ENCODE assay signal across 7 cellular contexts in the genomic region with DNA sequence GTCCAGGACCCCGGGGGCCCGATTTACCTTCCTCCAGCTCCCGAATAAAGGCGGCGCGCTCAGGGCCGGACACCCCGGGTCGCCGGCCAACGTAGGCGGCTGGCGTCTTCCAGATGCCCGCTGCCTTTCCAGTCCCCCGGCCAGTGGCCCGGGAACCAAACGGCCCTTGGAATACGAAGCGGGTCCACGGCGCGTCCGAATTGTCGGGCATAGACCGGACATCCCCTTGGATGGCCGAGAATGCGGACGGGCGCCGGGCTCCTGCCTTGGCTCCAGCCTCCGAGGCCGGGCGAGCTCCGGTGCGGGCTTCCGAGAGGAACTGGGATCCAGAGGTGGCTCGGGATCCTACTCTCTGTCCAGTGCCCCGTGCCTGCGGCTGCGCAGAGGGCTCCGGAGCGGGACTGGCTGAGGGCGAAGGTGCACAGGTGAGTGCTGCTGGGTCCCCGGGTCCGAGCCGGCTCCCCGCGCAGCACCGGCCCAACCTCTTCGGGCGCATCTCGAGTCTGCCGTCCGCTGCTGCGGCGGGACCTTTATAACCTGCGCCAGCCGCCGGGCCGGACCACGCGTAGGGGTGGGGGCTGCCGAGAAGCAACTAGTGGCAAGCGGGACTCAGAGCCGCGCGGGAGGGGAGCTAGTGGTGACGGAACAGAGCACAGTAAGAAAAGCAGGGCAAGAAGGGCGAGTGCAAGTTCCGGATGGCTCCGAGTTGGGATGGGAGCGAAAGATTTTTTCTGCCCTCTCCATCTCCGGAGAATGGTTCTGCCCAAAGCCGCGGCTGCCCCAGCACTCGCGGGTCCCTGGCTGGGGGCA. TPM values are rescaled to one million over a fixed set of nuclear protein-coding genes. Genes with fewer than 3 reads are reported as not detected.
DNase-seq lines count a peak whose midpoint lies in the region; ATAC-seq and TF ChIP-seq lines count a peak whose summit lies in the region.

A gene with protein sequence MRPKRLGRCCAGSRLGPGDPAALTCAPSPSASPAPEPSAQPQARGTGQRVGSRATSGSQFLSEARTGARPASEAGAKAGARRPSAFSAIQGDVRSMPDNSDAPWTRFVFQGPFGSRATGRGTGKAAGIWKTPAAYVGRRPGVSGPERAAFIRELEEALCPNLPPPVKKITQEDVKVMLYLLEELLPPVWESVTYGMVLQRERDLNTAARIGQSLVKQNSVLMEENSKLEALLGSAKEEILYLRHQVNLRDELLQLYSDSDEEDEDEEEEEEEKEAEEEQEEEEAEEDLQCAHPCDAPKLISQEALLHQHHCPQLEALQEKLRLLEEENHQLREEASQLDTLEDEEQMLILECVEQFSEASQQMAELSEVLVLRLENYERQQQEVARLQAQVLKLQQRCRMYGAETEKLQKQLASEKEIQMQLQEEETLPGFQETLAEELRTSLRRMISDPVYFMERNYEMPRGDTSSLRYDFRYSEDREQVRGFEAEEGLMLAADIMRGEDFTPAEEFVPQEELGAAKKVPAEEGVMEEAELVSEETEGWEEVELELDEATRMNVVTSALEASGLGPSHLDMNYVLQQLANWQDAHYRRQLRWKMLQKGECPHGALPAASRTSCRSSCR (minus strand): TSS at position 505 of the 810 bp plus-strand sequence. CDS start 9 bp downstream, at position 496.

- no peaks in the 10 kb centered on the region for H4K20me1 ChIP-seq in GM23338 (replicated peaks; ENCODE audit: insufficient read depth)

- peak; percentile 76 for DNase-seq in GM23338 (ENCODE audit: low spot score)
- DNase-seq in Peyer's patch, result no peak
- DNase-seq in coronary artery (ENCODE audit: low spot score), result no peak
- DNase-seq in right lobe of liver, result peak in 1 of 3 donors; percentile 35
- DNase-seq in tibial nerve (ENCODE audit: low spot score in 2 of 2), result no peak
- no peak for DNase-seq in NCI-H2107 (lab: John Stamatoyannopoulos, UW)
- no peak for DNase-seq in NCI-H1048 (lab: John Stamatoyannopoulos, UW)

- ATAC-seq in GM23338, result peak; percentile 68
- peak; percentile 19 to 49 (median 34) for ATAC-seq in right lobe of liver

- no peak for TF ChIP-seq EP300 in tibial nerve (IDR thresholded peaks at IDR 0.05)

- no peak for TF ChIP-seq CTCF in GM23338 (conservative IDR thresholded peaks at IDR 0.05; ENCODE audit: low read depth in 2 of 2)
- no peak for TF ChIP-seq CTCF in Peyer's patch (IDR thresholded peaks at IDR 0.05)
- no peak for TF ChIP-seq CTCF in coronary artery (IDR thresholded peaks at IDR 0.05)
- TF ChIP-seq CTCF in right lobe of liver (IDR thresholded peaks at IDR 0.05), result no peak
- no peak for TF ChIP-seq CTCF in tibial nerve (IDR thresholded peaks at IDR 0.05)

- no peak within 1 kb of the TSS for H3K27ac Mint-ChIP-seq in GM23338

- 0% methylated on average over 21 of the region's 77 CpGs for WGBS in right lobe of liver (ENCODE audit: insufficient coverage, low coverage, low lambda C conversion rate, missing lambda C conversion rate)
- WGBS in tibial nerve, 2 donors, result 0 to 1% methylated on average over 46 to 73 of the region's 77 CpGs

- H3K36me3 Mint-ChIP-seq in GM23338 (ENCODE audit: low read depth), result no peaks in the 10 kb centered on the region; the same call in 2 of the 3 replicates

- no peaks in the 10 kb centered on the region for H3K9me2 ChIP-seq in GM23338 (ENCODE audit: insufficient read depth)

- H3K9me3 Mint-ChIP-seq in GM23338, result no peaks in the 10 kb centered on the region

- H3K36me3 ChIP-seq in GM23338 (ENCODE audit: insufficient read depth) (no peaks in the 10 kb centered on the region), Peyer's patch (no peaks in the 10 kb centered on the region), right lobe of liver (no peaks in the 10 kb centered on the region), tibial nerve (no peaks in the 10 kb centered on the region)

- no peak within 1 kb of the TSS for H3K27ac ChIP-seq in GM23338 (ENCODE audit: low read depth)
- no peak within 1 kb of the TSS for H3K27ac ChIP-seq in Peyer's patch
- no peak within 1 kb of the TSS for H3K27ac ChIP-seq in coronary artery
- H3K27ac ChIP-seq in right lobe of liver, result no peak within 1 kb of the TSS
- H3K27ac ChIP-seq in tibial nerve, result no peak within 1 kb of the TSS

- peaks cover 23% of the 10 kb centered on the region for H3K4me1 Mint-ChIP-seq in GM23338

- H3K27me3 Mint-ChIP-seq in GM23338 (ENCODE audit: insufficient read depth, low read depth, poor library complexity), result peaks cover 67% of the 10 kb centered on the region

- peak within 1 kb of the TSS; percentile 94 for H3K4me2 ChIP-seq in GM23338

- H3K27me3 ChIP-seq in GM23338 (ENCODE audit: insufficient read depth) (peaks cover 68% of the 10 kb centered on the region), Peyer's patch (peaks cover 0 to 28% of the 10 kb centered on the region in 2 donors), right lobe of liver (peaks cover 5 to 12% of the 10 kb centered on the region in 2 donors), tibial nerve (peaks cover 0 to 65% of the 10 kb centered on the region in 2 donors)

- no peaks in the 10 kb centered on the region for H3F3A ChIP-seq in GM23338 (replicated peaks; ENCODE audit: low read depth)

- intact Hi-C loops in right lobe of liver (cut with DNase I), result loop anchor here in 1 of 2 donors (10.0 kb wide), 1 partner anchor 150 kb away; no protein-coding TSS in a partner anchor

- H3K79me2 ChIP-seq in GM23338 (replicated peaks; ENCODE audit: insufficient read depth), result no peaks in the 10 kb centered on the region

- no peaks in the 10 kb centered on the region for H3K9me3 ChIP-seq in Peyer's patch
- no peaks in the 10 kb centered on the region for H3K9me3 ChIP-seq in right lobe of liver
- H3K9me3 ChIP-seq in tibial nerve, result no peaks in the 10 kb centered on the region

- H2AFZ ChIP-seq in GM23338, result peak within 1 kb of the TSS; percentile 98

- TF ChIP-seq POLR2A in Peyer's patch (IDR thresholded peaks at IDR 0.05) (peak; percentile 16 to 21), right lobe of liver (IDR thresholded peaks at IDR 0.05) (peak; percentile 44), tibial nerve (IDR thresholded peaks at IDR 0.05) (no peak)

- H3K4me1 ChIP-seq in GM23338 (ENCODE audit: insufficient read depth), result peaks cover 17% of the 10 kb centered on the region
- H3K4me1 ChIP-seq in Peyer's patch, result peaks cover 0 to 19% (median 6%) of the 10 kb centered on the region in 4 donors
- H3K4me1 ChIP-seq in right lobe of liver, result peaks cover 0 to 13% (median 3%) of the 10 kb centered on the region in 4 donors
- H3K4me1 ChIP-seq in tibial nerve, result peaks cover 0 to 26% (median 11%) of the 10 kb centered on the region in 4 donors

- H3K4me3 Mint-ChIP-seq in GM23338, result peak within 1 kb of the TSS; percentile 81

- H3K4me3 ChIP-seq in GM23338 (peak within 1 kb of the TSS; percentile 84), Peyer's patch (peak within 1 kb of the TSS; percentile 6 to 48 (median 37)), coronary artery (peak within 1 kb of the TSS; percentile 76), right lobe of liver (peak within 1 kb of the TSS; percentile 22 to 47 (median 31)), tibial nerve (peak within 1 kb of the TSS; percentile 8 to 48 (median 39))

TF ChIP-seq in GM23338, 12 proteins besides CTCF, POLR2A, EP300 and RAD21:
- TF ChIP-seq ZNF114 (CRISPR knock-in tag; IDR thresholded peaks at IDR 0.05) (peak; percentile 76; the same call in 1 of the 2 replicates), ZNF331 (CRISPR knock-in tag; IDR thresholded peaks at IDR 0.05; ENCODE audit: low read depth) (no peak), JUNB (IDR thresholded peaks at IDR 0.05; ENCODE audit: unreplicated experiment) (no peak), EZH2 (IDR thresholded peaks at IDR 0.05; ENCODE audit: low read depth, unreplicated experiment) (peak; percentile 26), POLR2AphosphoS5 (IDR thresholded peaks at IDR 0.05; ENCODE audit: low read depth) (peak; percentile 98)
TF ChIP-seq in GM23338: peak in this region for 3.

RNA-seq across cellular contexts. Expression of the gene that starts here (rescaled TPM):
- 2.2 and 3.5 TPM in 2 replicates for total RNA-seq in GM23338 (2014; rRNA removed; shearing (Covaris generic))
- polyA plus RNA-seq in GM23338 (2016; fragmentation: Nextera tagmentation; extraction: Ambion mirVana), result 1.4 and 1.6 TPM in 2 replicates
- total RNA-seq in Peyer's patch (1 to 10 TPM in 1 of 4 donors, under 1 TPM in 1, not detected in 2; 0.94 to 5.0 TPM), right lobe of liver (under 1 TPM in 3 of 6 experiments, not detected in 3; 0.07 to 0.10 (median 0.07) TPM), tibial nerve (1 to 10 TPM in 1 of 4 donors, under 1 TPM in 1, not detected in 2; 0.98 to 1.8 TPM)

Comparison
In these comparisons a context has a peak if more than half of its experiments do, and no peak if none do; other contexts are left out.
1. Peak in ATAC-seq and H3K4me3 ChIP-seq in right lobe of liver; RNA of the gene not detected or under 1 TPM.
2. H3K4me3 ChIP-seq: peak in every context shown above with its lines; median percentile 84 in GM23338; 76 in coronary artery; 39 in tibial nerve; 37 in Peyer's patch; 31 in right lobe of liver.
3. POLR2A ChIP-seq: peak in Peyer's patch (2 of 2) and right lobe of liver (single experiment); none in tibial nerve (0 of 2).